ENCODE assay signal across 11 cellular contexts in the genomic region with DNA sequence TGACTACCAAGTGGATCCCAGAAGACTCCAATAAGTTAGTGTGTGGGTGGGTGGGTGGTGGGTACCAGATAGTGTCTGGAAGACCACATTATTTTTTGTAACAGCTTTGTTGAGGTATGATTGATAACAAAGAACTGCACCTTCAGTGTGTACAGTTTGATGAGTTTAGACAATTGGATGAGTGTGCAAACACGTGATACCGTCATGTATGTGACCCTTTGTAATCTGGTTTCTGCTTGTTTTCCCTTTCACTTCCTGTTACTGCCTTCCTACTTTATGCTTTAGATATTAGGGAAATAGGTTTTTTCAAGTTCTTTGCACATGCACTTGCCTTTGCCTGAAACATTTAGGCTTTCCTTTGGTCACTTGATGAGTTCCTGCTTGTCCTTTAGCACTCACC. TPM values are rescaled to one million over a fixed set of nuclear protein-coding genes. Genes with fewer than 3 reads are reported as not detected.
DNase-seq lines count a peak whose midpoint lies in the region; ATAC-seq, FAIRE-seq and TF ChIP-seq lines count a peak whose summit lies in the region.
"Had no signal": no experiment of that assay in that cellular context is flagged by ENCODE, and none has a peak within 500 bp of the region (broad histone marks: within the 10 kb centered on the region; RNA-seq: fewer than 3 reads in every experiment).

No MANE protein-coding gene starts in this region.

- H3K4me1 ChIP-seq in small intestine (ENCODE audit: control insufficient read depth in 2 of 2, insufficient read depth in 1 of 2, low read depth in 1 of 2, low read length in 1 of 2), result peaks cover 0 to 1% of the 10 kb centered on the region in 2 donors
- H3K4me1 ChIP-seq in ascending aorta, result peaks cover 0 to under 1% of the 10 kb centered on the region in 2 donors
- no peaks in the 10 kb centered on the region for H3K4me1 ChIP-seq in aorta (ENCODE audit: control insufficient read depth in 1 of 2, insufficient read depth in 2 of 2, low read length in 2 of 2)

- 29 to 44% (median 41%) methylated on average over 2 of the region's 2 CpGs for WGBS in small intestine, 3 donors
- 56 to 68% methylated on average over 2 of the region's 2 CpGs for WGBS in aorta, 2 donors

- TF ChIP-seq CTCF in choroid plexus epithelial cell (conservative IDR thresholded peaks at IDR 0.05; ENCODE audit: low read depth, low read length) (no peak), ascending aorta (IDR thresholded peaks at IDR 0.05) (no peak), brain microvascular endothelial cell (IDR thresholded peaks at IDR 0.05; ENCODE audit: low read depth, low read length, missing control alignments) (no peak)

- no peak for FAIRE-seq in small intestine (lab: Jason Lieb, UNC)

- peak overlapping the region; percentile 35 for H3K27ac Mint-ChIP-seq in activated CD8-positive, alpha-beta memory T cell treated with anti-CD3 and anti-CD28 coated beads, Interleukin-2, amount 10 ng/mL, durations not matched to agents 7 days and 5 days

- in situ Hi-C loops in brain microvascular endothelial cell (cut with HindIII; ENCODE audit: low pct_ligation_motif_present, low sequenced_read_pairs), result no loop called here

- H3K9me3 Mint-ChIP-seq in activated CD8-positive, alpha-beta memory T cell treated with anti-CD3 and anti-CD28 coated beads, Interleukin-2, amount 10 ng/mL, durations not matched to agents 7 days and 5 days (ENCODE audit: low read depth), result no peaks in the 10 kb centered on the region

- peaks cover 5 to 15% of the 10 kb centered on the region in 2 donors for H3K36me3 ChIP-seq in small intestine (ENCODE audit: control insufficient read depth in 2 of 2, insufficient read depth in 2 of 2, low read length in 2 of 2)
- H3K36me3 ChIP-seq in ascending aorta, result peaks cover 29 to 54% of the 10 kb centered on the region in 2 donors
- H3K36me3 ChIP-seq in aorta (ENCODE audit: control insufficient read depth in 1 of 2, insufficient read depth in 2 of 2, low read length in 1 of 2), result peaks cover 0 to 8% of the 10 kb centered on the region in 2 donors
- H3K36me3 ChIP-seq in brain microvascular endothelial cell (replicated peaks), result peaks cover 44% of the 10 kb centered on the region

- no peak overlapping the region for H3K4me3 ChIP-seq in choroid plexus epithelial cell (ENCODE audit: low read depth, low read length)
- H3K4me3 ChIP-seq in small intestine (ENCODE audit: low read depth in 1 of 2, low read length in 2 of 2), result no peak overlapping the region
- no peak overlapping the region for H3K4me3 ChIP-seq in ascending aorta
- H3K4me3 ChIP-seq in aorta (ENCODE audit: low read length in 2 of 2), result no peak overlapping the region
- no peak overlapping the region for H3K4me3 ChIP-seq in brain microvascular endothelial cell (ENCODE audit: low read depth, low read length)

- H3K27ac ChIP-seq in small intestine (ENCODE audit: low read depth in 1 of 2, low read length in 1 of 2), result peak overlapping the region; percentile 26 to 32
- peak overlapping the region in 1 of 2 donors; percentile 20 for H3K27ac ChIP-seq in ascending aorta
- no peak overlapping the region for H3K27ac ChIP-seq in aorta (ENCODE audit: low read depth in 1 of 2, low read length in 2 of 2)
- H3K27ac ChIP-seq in brain microvascular endothelial cell, result no peak overlapping the region

- peaks cover 50% of the 10 kb centered on the region for H3K36me3 Mint-ChIP-seq in activated CD8-positive, alpha-beta memory T cell treated with anti-CD3 and anti-CD28 coated beads, Interleukin-2, amount 10 ng/mL, durations not matched to agents 7 days and 5 days

- H3K27me3 Mint-ChIP-seq in activated CD8-positive, alpha-beta memory T cell treated with anti-CD3 and anti-CD28 coated beads, Interleukin-2, amount 10 ng/mL, durations not matched to agents 7 days and 5 days, result no peaks in the 10 kb centered on the region

- H3K9me3 ChIP-seq in small intestine (ENCODE audit: control insufficient read depth, low read depth) (no peaks in the 10 kb centered on the region), ascending aorta (no peaks in the 10 kb centered on the region), aorta (ENCODE audit: control insufficient read depth, low read length) (no peaks in the 10 kb centered on the region)

- no peak for DNase-seq in activated CD8-positive, alpha-beta memory T cell treated with anti-CD3 and anti-CD28 coated beads, Interleukin-2, amount 10 ng/mL, durations not matched to agents 7 days and 5 days
- no peak for DNase-seq in activated CD8-positive, alpha-beta memory T cell treated with anti-CD3 and anti-CD28 coated beads for 24 hours
- DNase-seq in NAMALWA (ENCODE audit: low spot score) (peak; percentile 52), choroid plexus epithelial cell (ENCODE audit: low read depth) (peak; percentile 39), small intestine (no peak), ascending aorta (ENCODE audit: low spot score in 2 of 2) (no peak), aorta (no peak), brain microvascular endothelial cell (no peak)
- DNase-seq: activated CD4-positive, CD25-positive, alpha-beta regulatory T cell treated with anti-CD3 and anti-CD28 coated beads, Interleukin-2, amount 50 U/mL, for 72 hours; left cardiac atrium; NCI-H446 had no signal

- H3K4me3 Mint-ChIP-seq in activated CD8-positive, alpha-beta memory T cell treated with anti-CD3 and anti-CD28 coated beads, Interleukin-2, amount 10 ng/mL, durations not matched to agents 7 days and 5 days, result no peak overlapping the region

- H3K27me3 ChIP-seq in small intestine (ENCODE audit: control insufficient read depth in 2 of 2, insufficient read depth in 2 of 2, low read length in 2 of 2), result no peaks in the 10 kb centered on the region
- no peaks in the 10 kb centered on the region for H3K27me3 ChIP-seq in ascending aorta
- no peaks in the 10 kb centered on the region for H3K27me3 ChIP-seq in aorta (ENCODE audit: control insufficient read depth in 1 of 2, insufficient read depth in 2 of 2, low read length in 1 of 2)
- no peaks in the 10 kb centered on the region for H3K27me3 ChIP-seq in brain microvascular endothelial cell (replicated peaks)

- intact Hi-C loops in ascending aorta (cut with DNase I), result no loop called here
- intact Hi-C loops in aorta (cut with DNase I), result no loop called here

- peaks cover 62% of the 10 kb centered on the region for H3K4me1 Mint-ChIP-seq in activated CD8-positive, alpha-beta memory T cell treated with anti-CD3 and anti-CD28 coated beads, Interleukin-2, amount 10 ng/mL, durations not matched to agents 7 days and 5 days

- ATAC-seq in activated CD8-positive, alpha-beta memory T cell treated with anti-CD3 and anti-CD28 coated beads, Interleukin-2, amount 10 ng/mL, durations not matched to agents 7 days and 5 days, result no peak
- ATAC-seq in aorta (ENCODE audit: low FRiP score), result no peak

- CTCF ChIA-PET in activated CD8-positive, alpha-beta memory T cell treated with anti-CD3 and anti-CD28 coated beads, Interleukin-2, amount 10 ng/mL, durations not matched to agents 7 days and 5 days (lab: Charles Lee), result interaction anchor here (1.7 kb wide), 1 partner anchor 11 kb away, joined by 7 read pairs; a partner anchor contains a TSS

RNA-seq across cellular contexts. Expression of a gene that starts 8.5 kb away (rescaled TPM):
- total RNA-seq in activated CD8-positive, alpha-beta memory T cell treated with anti-CD3 and anti-CD28 coated beads, Interleukin-2, amount 10 ng/mL, durations not matched to agents 7 days and 5 days, result 100 to 1,000 TPM; 806 to 916 TPM
- polyA plus RNA-seq in small intestine, result 1,000 to 10,000 TPM in 2 of 3 donors, 100 to 1,000 TPM in 1; 815 to 1,928 (median 1,687) TPM
- total RNA-seq in ascending aorta, result 377 TPM
- 100 to 1,000 TPM; 828 to 889 TPM for total RNA-seq in aorta
- 1,000 to 10,000 TPM; 1,443 to 3,537 TPM for polyA plus RNA-seq in aorta

RNA-seq across cellular contexts. Expression of a gene that starts 10.8 kb away (rescaled TPM):
- total RNA-seq in activated CD8-positive, alpha-beta memory T cell treated with anti-CD3 and anti-CD28 coated beads, Interleukin-2, amount 10 ng/mL, durations not matched to agents 7 days and 5 days, result under 1 TPM; 0.70 to 0.91 TPM
- polyA plus RNA-seq in small intestine (10 to 100 TPM; 32.1 to 46.7 (median 37.6) TPM), aorta (10 to 100 TPM; 55.3 to 90.9 TPM)
- total RNA-seq in ascending aorta (50.4 TPM), aorta (10 to 100 TPM; 40.5 to 58.2 TPM)

Comparison
In these comparisons a context has a peak if more than half of its experiments do, and no peak if none do; other contexts are left out.
1. DNase-seq: peak in NAMALWA (single experiment) and choroid plexus epithelial cell (single experiment); none in activated CD8-positive, alpha-beta memory T cell treated with anti-CD3 and anti-CD28 coated beads, Interleukin-2, amount 10 ng/mL, durations not matched to agents 7 days and 5 days (single experiment), activated CD8-positive, alpha-beta memory T cell treated with anti-CD3 and anti-CD28 coated beads for 24 hours (single experiment), small intestine (single experiment), ascending aorta (0 of 2), aorta (0 of 2) and brain microvascular endothelial cell (single experiment).
2. H3K27ac ChIP-seq: peak in small intestine (2 of 2); none in aorta (0 of 2) and brain microvascular endothelial cell (single experiment).
3. RNA of a gene that starts 10.8 kb away (total RNA-seq): 40.5 to 58.2 TPM in aorta and 50.4 TPM in ascending aorta (single experiment); 0.70 to 0.91 TPM in activated CD8-positive, alpha-beta memory T cell treated with anti-CD3 and anti-CD28 coated beads, Interleukin-2, amount 10 ng/mL, durations not matched to agents 7 days and 5 days; every median in the first group is over 10 times any median in the second.